In the genomic region with DNA sequence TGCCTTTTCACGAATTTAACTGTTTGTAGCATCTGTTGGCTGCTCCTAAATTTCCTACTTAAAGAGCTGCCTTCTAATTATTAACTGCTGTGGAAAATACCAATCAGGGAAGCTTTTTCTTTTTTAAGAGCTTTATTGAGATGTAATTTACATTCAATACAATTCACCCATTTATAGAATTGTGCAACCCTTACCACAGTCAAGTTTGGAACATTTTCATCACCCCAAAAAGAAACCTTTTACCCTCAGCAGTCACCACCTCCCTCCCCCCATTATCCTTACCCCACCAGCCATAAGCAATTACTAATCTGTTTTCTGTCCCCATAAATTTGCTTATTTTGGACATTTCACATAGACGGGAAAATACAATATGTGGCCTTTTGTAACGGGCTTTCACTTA, we compare ENCODE assay signal across 8 cellular contexts. TPM values are rescaled to one million over a fixed set of nuclear protein-coding genes. Genes with fewer than 3 reads are reported as not detected.
A peak's percentile ranks its signal among the peaks of the same experiment; 100 is the strongest.
DNase-seq lines count a peak whose midpoint lies in the region; ATAC-seq lines count a peak whose summit lies in the region.

No MANE protein-coding gene starts in this region.

- no peaks in the 10 kb centered on the region for H3K27me3 ChIP-seq in thymus (ENCODE audit: control insufficient read depth, insufficient read depth)

- peaks cover 4% of the 10 kb centered on the region for H3K9me3 Mint-ChIP-seq in activated CD4-positive, alpha-beta T cell treated with anti-CD3 and anti-CD28 coated beads, Interleukin-2, amount 10 ng/mL, durations not matched to agents 24 days and 14 days
- no peaks in the 10 kb centered on the region for H3K9me3 Mint-ChIP-seq in activated naive CD4-positive, alpha-beta T cell treated with anti-CD3 and anti-CD28 coated beads, Interleukin-2, amount 50 U/mL, for 72 hours

- H3K4me3 Mint-ChIP-seq in activated CD4-positive, alpha-beta T cell treated with anti-CD3 and anti-CD28 coated beads, Interleukin-2, amount 10 ng/mL, durations not matched to agents 24 days and 14 days, result peak overlapping the region; percentile 98

- ATAC-seq in activated naive CD4-positive, alpha-beta T cell treated with anti-CD3 and anti-CD28 coated beads, Interleukin-2, amount 50 U/mL, for 72 hours, result no peak
- no peak for ATAC-seq in GM21367 (IDR thresholded peaks at IDR 0.05; ENCODE audit: unreplicated experiment)

- H3K4me3 ChIP-seq in thymus (ENCODE audit: low read length), result peak overlapping the region; percentile 73

- DNase-seq in activated CD4-positive, alpha-beta T cell treated with anti-CD3 and anti-CD28 coated beads, Interleukin-2, amount 10 ng/mL, durations not matched to agents 24 days and 14 days, result no peak
- no peak for DNase-seq in activated CD4-positive, alpha-beta T cell treated with anti-CD3 and anti-CD28 coated beads for 48 hours
- no peak for DNase-seq in activated naive CD4-positive, alpha-beta T cell treated with anti-CD3 and anti-CD28 coated beads, Interleukin-2, amount 50 U/mL, for 72 hours (ENCODE audit: low spot score in 2 of 2)
- DNase-seq in iris pigment epithelial cell (ENCODE audit: low read depth) (peak; percentile 18), kidney glomerular epithelial cell (lab: John Stamatoyannopoulos, UW) (no peak), cerebellar nuclear complex (lab: John Stamatoyannopoulos, UW) (no peak)

- peaks cover 15% of the 10 kb centered on the region for H3K4me1 ChIP-seq in thymus (ENCODE audit: control insufficient read depth, insufficient read depth, low read length)

- peak overlapping the region; percentile 98 for H3K27ac Mint-ChIP-seq in activated CD4-positive, alpha-beta T cell treated with anti-CD3 and anti-CD28 coated beads, Interleukin-2, amount 10 ng/mL, durations not matched to agents 24 days and 14 days
- H3K27ac Mint-ChIP-seq in activated naive CD4-positive, alpha-beta T cell treated with anti-CD3 and anti-CD28 coated beads, Interleukin-2, amount 50 U/mL, for 72 hours, result peak overlapping the region; percentile 85 to 98

- no peak overlapping the region for H3K27ac ChIP-seq in thymus (ENCODE audit: low read depth)

- H3K9me3 ChIP-seq in thymus (ENCODE audit: control insufficient read depth), result no peaks in the 10 kb centered on the region

- H3K36me3 Mint-ChIP-seq in activated CD4-positive, alpha-beta T cell treated with anti-CD3 and anti-CD28 coated beads, Interleukin-2, amount 10 ng/mL, durations not matched to agents 24 days and 14 days (ENCODE audit: low read depth), result peaks cover 22% of the 10 kb centered on the region
- peaks cover 21 to 28% of the 10 kb centered on the region in 2 donors for H3K36me3 Mint-ChIP-seq in activated naive CD4-positive, alpha-beta T cell treated with anti-CD3 and anti-CD28 coated beads, Interleukin-2, amount 50 U/mL, for 72 hours

- no peaks in the 10 kb centered on the region for H3K36me3 ChIP-seq in thymus (ENCODE audit: control insufficient read depth, insufficient read depth)

- intact Hi-C loops in activated CD4-positive, alpha-beta T cell treated with anti-CD3 and anti-CD28 coated beads, Interleukin-2, amount 10 ng/mL, durations not matched to agents 24 days and 14 days (cut with micrococcal nuclease), result loop anchor here (2.0 to 10.0 kb wide), 5 partner anchors 128 to 904 kb away; a partner anchor contains a TSS

- peaks cover 38% of the 10 kb centered on the region for H3K4me1 Mint-ChIP-seq in activated CD4-positive, alpha-beta T cell treated with anti-CD3 and anti-CD28 coated beads, Interleukin-2, amount 10 ng/mL, durations not matched to agents 24 days and 14 days

- H3K27me3 Mint-ChIP-seq in activated CD4-positive, alpha-beta T cell treated with anti-CD3 and anti-CD28 coated beads, Interleukin-2, amount 10 ng/mL, durations not matched to agents 24 days and 14 days, result no peaks in the 10 kb centered on the region

- WGBS in thymus, result 18% methylated on average over 3 of the region's 3 CpGs

RNA-seq across cellular contexts. Expression of a gene that starts 1.4 kb away (rescaled TPM):
- 39.8 and 45.5 TPM in 2 replicates for total RNA-seq in activated CD4-positive, alpha-beta T cell treated with anti-CD3 and anti-CD28 coated beads, Interleukin-2, amount 10 ng/mL, durations not matched to agents 24 days and 14 days
- 10 to 100 TPM; 17.9 to 33.9 TPM for total RNA-seq in activated naive CD4-positive, alpha-beta T cell treated with anti-CD3 and anti-CD28 coated beads, Interleukin-2, amount 50 U/mL, for 72 hours
- 38.5 TPM for polyA plus RNA-seq in thymus
